9 cellular contexts compared by ENCODE assay signal in genomic region chr2:29113891-29114321, GRCh38. TPM values are rescaled to one million over a fixed set of nuclear protein-coding genes. Genes with fewer than 3 reads are reported as not detected.
DNase-seq lines count a peak whose midpoint lies in the region; ATAC-seq and TF ChIP-seq lines count a peak whose summit lies in the region.
"Had no signal": no experiment of that assay in that cellular context is flagged by ENCODE, and none has a peak within 500 bp of the region (broad histone marks: within the 10 kb centered on the region; RNA-seq: fewer than 3 reads in every experiment).

No MANE protein-coding gene starts in this region.

- H3K9me3 ChIP-seq in MM.1S (replicated peaks; ENCODE audit: insufficient read depth, low read length): no peaks in the 10 kb centered on the region
- H3K9me3 ChIP-seq in left ventricle myocardium inferior (replicated peaks): no peaks in the 10 kb centered on the region
- H3K9me3 ChIP-seq in thyroid gland: no peaks in the 10 kb centered on the region

- no peaks in the 10 kb centered on the region for H3K9me2 ChIP-seq in MM.1S (replicated peaks; ENCODE audit: insufficient read depth, low read length)

- no peaks in the 10 kb centered on the region for H4K20me1 ChIP-seq in MM.1S (ENCODE audit: insufficient read depth, low read length)

- H3K4me1 Mint-ChIP-seq in activated CD4-positive, alpha-beta memory T cell treated with anti-CD3 and anti-CD28 coated beads for 36 hours (ENCODE audit: low read depth): peaks cover 42% of the 10 kb centered on the region

- peak overlapping the region; percentile 75 for H3K4me3 Mint-ChIP-seq in activated CD4-positive, alpha-beta memory T cell treated with anti-CD3 and anti-CD28 coated beads for 36 hours

- CTCF ChIA-PET in GM10248 (lab: Yijun Ruan, JAX): interaction anchor here (0.7 to 2.4 kb wide), 5 partner anchors 10 to 36 kb away, joined by 3 to 8 read pairs (median 4); no protein-coding TSS in a partner anchor
- CTCF ChIA-PET in activated CD4-positive, alpha-beta memory T cell treated with anti-CD3 and anti-CD28 coated beads for 36 hours (lab: Charles Lee): interaction anchor here (0.8 to 1.5 kb wide), 2 partner anchors 16 to 33 kb away, joined by 3 read pairs; no protein-coding TSS in a partner anchor

- no peak for TF ChIP-seq CTCF in GM10248 (IDR thresholded peaks at IDR 0.05; ENCODE audit: control extremely low read depth, extremely low read depth, low read depth, missing control alignments)
- TF ChIP-seq CTCF in MM.1S (IDR thresholded peaks at IDR 0.05; ENCODE audit: low read length): no peak
- no peak for TF ChIP-seq CTCF in left ventricle myocardium inferior (IDR thresholded peaks at IDR 0.05; ENCODE audit: borderline replicate concordance)
- no peak for TF ChIP-seq CTCF in thyroid gland (IDR thresholded peaks at IDR 0.05)

- POLR2A ChIA-PET in GM10248 (lab: Yijun Ruan, JAX): no interaction called here
- POLR2A ChIA-PET in activated CD4-positive, alpha-beta memory T cell treated with anti-CD3 and anti-CD28 coated beads for 36 hours (lab: Charles Lee): interaction anchor here (7.5 kb wide), 1 partner anchor 16 kb away, joined by 49 read pairs; no protein-coding TSS in a partner anchor

- H3K27ac ChIP-seq in MM.1S (ENCODE audit: low read length): no peak overlapping the region
- H3K27ac ChIP-seq in left ventricle myocardium inferior (replicated peaks): peak overlapping the region; percentile 88
- peak overlapping the region; percentile 89 to 97 (median 96) for H3K27ac ChIP-seq in thyroid gland

- peaks cover 8% of the 10 kb centered on the region; the same call in 1 of the 2 replicates for H3F3A ChIP-seq in MM.1S (ENCODE audit: insufficient read depth, low read length)

- H3K79me2 ChIP-seq in MM.1S (ENCODE audit: low read length): no peaks in the 10 kb centered on the region

- no peak overlapping the region for H3K4me2 ChIP-seq in MM.1S (ENCODE audit: low read depth, low read length)

- intact Hi-C loops in activated CD4-positive, alpha-beta memory T cell treated with anti-CD3 and anti-CD28 coated beads for 36 hours (cut with micrococcal nuclease): loop anchor here (10.0 kb wide), 1 partner anchor 1311 kb away; no protein-coding TSS in a partner anchor
- intact Hi-C loops in left ventricle myocardium inferior (cut with micrococcal nuclease) (no loop called here), thyroid gland (cut with DNase I) (no loop called here)

- 24 to 33% methylated on average over 4 of the region's 4 CpGs for WGBS in thyroid gland, 2 donors

- peaks cover 1% of the 10 kb centered on the region for H3K27me3 Mint-ChIP-seq in activated CD4-positive, alpha-beta memory T cell treated with anti-CD3 and anti-CD28 coated beads for 36 hours

- H3K27ac Mint-ChIP-seq in activated CD4-positive, alpha-beta memory T cell treated with anti-CD3 and anti-CD28 coated beads for 36 hours: no peak overlapping the region

- H3K4me1 ChIP-seq in MM.1S (ENCODE audit: low read length) (peaks cover 11% of the 10 kb centered on the region), left ventricle myocardium inferior (peaks cover 46% of the 10 kb centered on the region), thyroid gland (peaks cover 29 to 40% of the 10 kb centered on the region in 2 donors)

- no peak overlapping the region for H3K4me3 ChIP-seq in MM.1S (ENCODE audit: low read length)
- H3K4me3 ChIP-seq in left ventricle myocardium inferior: no peak overlapping the region
- no peak overlapping the region for H3K4me3 ChIP-seq in thyroid gland (replicated peaks in 1 of 3)

- H2AFZ ChIP-seq in MM.1S (ENCODE audit: low read length): no peak overlapping the region

- no peaks in the 10 kb centered on the region for H3K9me3 Mint-ChIP-seq in activated CD4-positive, alpha-beta memory T cell treated with anti-CD3 and anti-CD28 coated beads for 36 hours

- TF ChIP-seq POLR2A in thyroid gland (IDR thresholded peaks at IDR 0.05): no peak

- H3K36me3 ChIP-seq in MM.1S (replicated peaks; ENCODE audit: insufficient read depth, low read length) (no peaks in the 10 kb centered on the region), left ventricle myocardium inferior (no peaks in the 10 kb centered on the region), thyroid gland (no peaks in the 10 kb centered on the region)

- peaks cover 2% of the 10 kb centered on the region for H3K36me3 Mint-ChIP-seq in activated CD4-positive, alpha-beta memory T cell treated with anti-CD3 and anti-CD28 coated beads for 36 hours

- H3K27me3 ChIP-seq in MM.1S (replicated peaks; ENCODE audit: insufficient read depth, low read length) (no peaks in the 10 kb centered on the region), left ventricle myocardium inferior (ENCODE audit: low read depth) (no peaks in the 10 kb centered on the region), thyroid gland (no peaks in the 10 kb centered on the region)

- DNase-seq in GM10248 (ENCODE audit: extremely low spot score): peak; percentile 30
- peak; percentile 39 for DNase-seq in MM.1S
- no peak for DNase-seq in activated CD4-positive, alpha-beta memory T cell treated with anti-CD3 and anti-CD28 coated beads for 36 hours
- DNase-seq in left ventricle myocardium inferior: peak; percentile 42
- DNase-seq in thyroid gland: peak; percentile 53 to 64

- no peak overlapping the region for H3K9ac ChIP-seq in MM.1S (ENCODE audit: low read length)

- no peak for ATAC-seq in GM21717 (IDR thresholded peaks at IDR 0.05; ENCODE audit: unreplicated experiment)
- ATAC-seq in GM21737 (IDR thresholded peaks at IDR 0.05; ENCODE audit: unreplicated experiment): no peak
- no peak for ATAC-seq in HG02678 (IDR thresholded peaks at IDR 0.05; ENCODE audit: unreplicated experiment)

RNA-seq across cellular contexts. Expression of gene CLIP4, which starts 1.3 kb away (rescaled TPM):
- 10 to 100 TPM; 26.5 to 27.9 TPM for total RNA-seq in activated CD4-positive, alpha-beta memory T cell treated with anti-CD3 and anti-CD28 coated beads for 36 hours
- 33.6 TPM for total RNA-seq in left ventricle myocardium inferior
- total RNA-seq in thyroid gland: 100 to 1,000 TPM; 148 to 398 (median 222) TPM

RNA-seq across cellular contexts. Expression of gene PCARE, which starts 39.6 kb away (rescaled TPM):
- total RNA-seq in activated CD4-positive, alpha-beta memory T cell treated with anti-CD3 and anti-CD28 coated beads for 36 hours: not detected
- total RNA-seq in left ventricle myocardium inferior (0.74 TPM), thyroid gland (under 1 TPM in 1 of 4 donors, not detected in 3; 0.11 TPM)
- total RNA-seq: liver had no signal
